1 cellular context compared by ENCODE assay signal in the genomic region with DNA sequence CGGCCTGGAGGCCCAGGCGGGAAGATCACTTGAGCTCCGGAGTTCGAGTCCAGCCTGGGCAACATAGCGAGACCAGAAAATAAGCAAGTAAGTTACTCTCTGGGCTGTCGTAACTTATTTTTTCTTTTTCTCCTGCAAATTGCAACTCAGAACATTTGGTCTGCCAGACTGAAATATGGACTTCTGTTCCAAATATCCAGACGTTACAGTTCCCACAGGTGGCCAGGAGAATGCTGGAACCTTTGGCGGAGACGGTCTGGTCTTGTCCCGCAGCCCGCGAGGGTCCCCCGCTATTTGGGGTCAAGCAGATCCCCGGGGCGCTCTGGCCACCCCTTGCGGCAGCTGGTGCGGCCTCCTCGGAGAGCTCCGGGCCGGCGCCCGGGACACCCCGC.
TF ChIP-seq lines count a peak whose summit lies in the region.

No MANE protein-coding gene starts in this region.

TF ChIP-seq in HCT116, 20 proteins besides CTCF, POLR2A, EP300 and RAD21 (continued from another document):
- TF ChIP-seq REST (IDR thresholded peaks at IDR 0.05; ENCODE audit: low read depth) (no peak), ZNF274 (IDR thresholded peaks at IDR 0.05; ENCODE audit: low read depth, low read length) (no peak)
